In the genomic region with DNA sequence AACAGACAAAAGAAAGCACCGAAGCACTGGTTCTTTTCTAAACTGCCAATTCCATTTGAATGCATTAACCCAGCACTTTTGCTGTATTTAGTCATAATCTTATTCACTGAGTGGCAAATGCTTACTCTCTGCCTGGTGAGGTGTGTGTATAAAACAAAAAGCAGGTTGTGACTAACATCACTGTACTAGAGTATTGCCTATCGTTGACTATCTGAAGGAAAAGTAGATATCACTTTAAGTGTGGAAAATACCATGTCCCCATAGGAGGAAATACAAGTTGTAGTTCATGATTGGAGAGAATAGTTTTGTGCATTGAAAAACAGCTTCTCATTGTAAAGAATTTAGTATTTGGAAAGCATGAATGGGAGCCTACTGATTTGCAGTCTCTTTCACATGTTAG, we compare ENCODE assay signal across 9 cellular contexts. TPM values are rescaled to one million over a fixed set of nuclear protein-coding genes. Genes with fewer than 3 reads are reported as not detected.
DNase-seq lines count a peak whose midpoint lies in the region; ATAC-seq and TF ChIP-seq lines count a peak whose summit lies in the region.
"Had no signal": no experiment of that assay in that cellular context is flagged by ENCODE, and none has a peak within 500 bp of the region (broad histone marks: within the 10 kb centered on the region; RNA-seq: fewer than 3 reads in every experiment).

No MANE protein-coding gene starts in this region.

- peaks cover 0 to 20% (median 0%) of the 10 kb centered on the region in 5 donors for H3K27me3 Mint-ChIP-seq in naive thymus-derived CD4-positive, alpha-beta T cell

- peak overlapping the region in 2 of 9 donors; percentile 0 to 17 for H3K27ac Mint-ChIP-seq in naive thymus-derived CD4-positive, alpha-beta T cell

- peaks cover 0 to 3% (median 0%) of the 10 kb centered on the region in 11 donors for H3K9me3 Mint-ChIP-seq in naive thymus-derived CD4-positive, alpha-beta T cell

- H3K36me3 Mint-ChIP-seq in naive thymus-derived CD4-positive, alpha-beta T cell: peaks cover 0 to 10% (median 0%) of the 10 kb centered on the region in 5 donors

- no peak for TF ChIP-seq POLR2A in breast epithelium (IDR thresholded peaks at IDR 0.05)

- H3K4me1 ChIP-seq in breast epithelium (peaks cover 0 to 6% of the 10 kb centered on the region in 2 donors), liver (ENCODE audit: control insufficient read depth in 4 of 4, insufficient read depth in 4 of 4, low read length in 3 of 4) (peaks cover 4 to 53% (median 29%) of the 10 kb centered on the region in 4 donors), thoracic aorta (ENCODE audit: control insufficient read depth in 1 of 2, low read depth in 2 of 2) (peaks cover 24 to 52% of the 10 kb centered on the region in 2 donors), neuronal stem cell (ENCODE audit: control insufficient read depth in 2 of 2, insufficient read depth in 1 of 2, low read depth in 1 of 2, low read length in 2 of 2) (peaks cover 5 to 42% of the 10 kb centered on the region in 2 donors)
- peaks cover 5 to 17% of the 10 kb centered on the region in 2 donors for H3K4me1 ChIP-seq in naive thymus-derived CD4-positive, alpha-beta T cell (ENCODE audit: control insufficient read depth in 2 of 2, insufficient read depth in 2 of 2, low read length in 2 of 2)

- H2AFZ ChIP-seq in neuronal stem cell (ENCODE audit: low read length): no peak overlapping the region

- POLR2A ChIA-PET in naive thymus-derived CD4-positive, alpha-beta T cell (lab: Charles Lee): interaction anchor here (0.6 kb wide), 1 partner anchor 77 kb away, joined by 3 read pairs; no protein-coding TSS in a partner anchor

- CTCF ChIA-PET in naive thymus-derived CD4-positive, alpha-beta T cell (lab: Charles Lee): no interaction called here

- WGBS in liver: 19% methylated on average over 2 of the region's 2 CpGs
- no CpG with 5 or more reads among the region's 2 CpGs for WGBS in neuronal stem cell (ENCODE audit: extremely low coverage in 2 of 2, insufficient read length in 2 of 2, insufficient replicate concordance in 1 of 2), 2 donors

- H3K27me3 ChIP-seq in breast epithelium (no peaks in the 10 kb centered on the region), liver (ENCODE audit: control insufficient read depth in 4 of 4, insufficient read depth in 4 of 4, low read length in 3 of 4) (no peaks in the 10 kb centered on the region), thoracic aorta (replicated peaks; ENCODE audit: insufficient read depth) (no peaks in the 10 kb centered on the region), neuronal stem cell (ENCODE audit: control insufficient read depth in 3 of 3, insufficient read depth in 3 of 3, low read depth in 1 of 3, low read length in 3 of 3) (peaks cover 0 to 3% (median 0%) of the 10 kb centered on the region in 3 experiments)
- H3K27me3 ChIP-seq in naive thymus-derived CD4-positive, alpha-beta T cell (ENCODE audit: control insufficient read depth in 2 of 2, insufficient read depth in 2 of 2, low read length in 2 of 2): no peaks in the 10 kb centered on the region

- H3K36me3 ChIP-seq in breast epithelium (no peaks in the 10 kb centered on the region), liver (ENCODE audit: control insufficient read depth in 4 of 4, insufficient read depth in 3 of 4, low read depth in 1 of 4, low read length in 3 of 4) (peaks cover 0 to 9% (median 1%) of the 10 kb centered on the region in 4 donors), thoracic aorta (peaks cover 5% of the 10 kb centered on the region), neuronal stem cell (replicated peaks in 1 of 2; ENCODE audit: control insufficient read depth in 2 of 2, insufficient read depth in 2 of 2, low read length in 2 of 2) (peaks cover 0 to 18% of the 10 kb centered on the region in 2 donors)
- peaks cover 0 to 2% (median 0%) of the 10 kb centered on the region in 3 experiments for H3K36me3 ChIP-seq in naive thymus-derived CD4-positive, alpha-beta T cell (ENCODE audit: control insufficient read depth in 2 of 3, insufficient read depth in 3 of 3, low read length in 3 of 3)

- DNase-seq in M059J (ENCODE audit: low read depth): peak; percentile 61
- DNase-seq in breast epithelium (ENCODE audit: low spot score in 2 of 2): no peak
- no peak for DNase-seq in thoracic aorta (ENCODE audit: low spot score)
- no peak for DNase-seq in neuronal stem cell (ENCODE audit: low spot score)
- DNase-seq in stimulated activated CD4-positive, alpha-beta T cell treated with anti-CD3 and anti-CD28 coated beads, Interleukin-12 subunit alpha, Interleukin-12 subunit beta, amount 100 ng/mL, for 4 hours: no peak
- no peak for DNase-seq in naive thymus-derived CD4-positive, alpha-beta T cell
- DNase-seq: activated gamma-delta T cell treated with Interleukin-2 at 50 U/mL for 16 hours, NCI-H187 had no signal

- no peak for TF ChIP-seq CTCF in breast epithelium (IDR thresholded peaks at IDR 0.05)
- no peak for TF ChIP-seq CTCF in liver (IDR thresholded peaks at IDR 0.05; ENCODE audit: low read depth, low read length, missing input control)
- TF ChIP-seq CTCF in thoracic aorta (IDR thresholded peaks at IDR 0.05): no peak

- H2BK5ac ChIP-seq in neuronal stem cell (ENCODE audit: low read length): no peak overlapping the region

- intact Hi-C loops in breast epithelium (cut with DNase I; ENCODE audit: low total_unique reads): no loop called here
- intact Hi-C loops in naive thymus-derived CD4-positive, alpha-beta T cell (cut with micrococcal nuclease): loop anchor here (5.0 kb wide), 2 partner anchors 47 to 633 kb away; no protein-coding TSS in a partner anchor

- no peak overlapping the region for H3K4ac ChIP-seq in neuronal stem cell (ENCODE audit: low read length)

- H3K9ac ChIP-seq in liver (ENCODE audit: low read depth in 1 of 2, low read length in 2 of 2) (peak overlapping the region; percentile 99), neuronal stem cell (ENCODE audit: low read depth, low read length, poor library complexity) (no peak overlapping the region)

- H4K8ac ChIP-seq in neuronal stem cell (ENCODE audit: low read depth, low read length): no peak overlapping the region

- H3K4me1 Mint-ChIP-seq in naive thymus-derived CD4-positive, alpha-beta T cell: peaks cover 19 to 42% (median 34%) of the 10 kb centered on the region in 7 donors

- no peak for TF ChIP-seq RAD21 in liver (IDR thresholded peaks at IDR 0.05)

- no peak overlapping the region for H3K4me2 ChIP-seq in neuronal stem cell (ENCODE audit: insufficient read depth, low read length, poor library complexity, severe bottlenecking)

- no peak overlapping the region for H2AK5ac ChIP-seq in neuronal stem cell (ENCODE audit: low read depth, low read length)

- peak overlapping the region in 2 of 3 donors; percentile 55 to 94 for H3K4me3 ChIP-seq in breast epithelium
- H3K4me3 ChIP-seq in liver (ENCODE audit: low read depth in 1 of 3, low read length in 3 of 3): peak overlapping the region; percentile 30 to 68 (median 32)
- H3K4me3 ChIP-seq in thoracic aorta: peak overlapping the region; percentile 99
- peak overlapping the region in 1 of 2 donors; percentile 6 for H3K4me3 ChIP-seq in neuronal stem cell (ENCODE audit: low read length in 2 of 2)
- no peak overlapping the region for H3K4me3 ChIP-seq in naive thymus-derived CD4-positive, alpha-beta T cell (ENCODE audit: low read length)

- no peak overlapping the region for H3K18ac ChIP-seq in neuronal stem cell (ENCODE audit: low read length)

- no peak overlapping the region for H3K23ac ChIP-seq in neuronal stem cell (ENCODE audit: low read depth, low read length, poor library complexity)

- peaks cover 3% of the 10 kb centered on the region for H3K79me1 ChIP-seq in neuronal stem cell (ENCODE audit: low read depth, low read length)

- ATAC-seq in thoracic aorta (ENCODE audit: insufficient number of reproducible peaks, low FRiP score, low read depth): no peak
- ATAC-seq in naive thymus-derived CD4-positive, alpha-beta T cell: no peak

- H4K91ac ChIP-seq in neuronal stem cell (ENCODE audit: low read depth, low read length, poor library complexity): no peak overlapping the region

- H3K4me3 Mint-ChIP-seq in naive thymus-derived CD4-positive, alpha-beta T cell: no peak overlapping the region

- H3K14ac ChIP-seq in neuronal stem cell (ENCODE audit: low read length): no peak overlapping the region

- no peak overlapping the region for H2BK12ac ChIP-seq in neuronal stem cell (ENCODE audit: low read length)

- no peak overlapping the region for H2BK120ac ChIP-seq in neuronal stem cell (ENCODE audit: low read depth, low read length)

- H2BK15ac ChIP-seq in neuronal stem cell (ENCODE audit: low read length): no peak overlapping the region

- H3K9me3 ChIP-seq in breast epithelium (no peaks in the 10 kb centered on the region), liver (ENCODE audit: control insufficient read depth in 4 of 4, low read length in 3 of 4) (no peaks in the 10 kb centered on the region), thoracic aorta (no peaks in the 10 kb centered on the region), neuronal stem cell (replicated peaks in 1 of 2; ENCODE audit: control insufficient read depth in 2 of 2, insufficient read depth in 1 of 2, low read depth in 1 of 2, low read length in 2 of 2) (no peaks in the 10 kb centered on the region)
- no peaks in the 10 kb centered on the region for H3K9me3 ChIP-seq in naive thymus-derived CD4-positive, alpha-beta T cell (ENCODE audit: control insufficient read depth in 2 of 3, low read length in 3 of 3)

- H3K27ac ChIP-seq in breast epithelium: peak overlapping the region; percentile 68 to 99
- H3K27ac ChIP-seq in liver (ENCODE audit: low read depth in 1 of 2, low read length in 2 of 2): peak overlapping the region; percentile 87 to 96
- peak overlapping the region; percentile 98 to 100 for H3K27ac ChIP-seq in thoracic aorta
- no peak overlapping the region for H3K27ac ChIP-seq in neuronal stem cell (replicated peaks; ENCODE audit: low read length)
- H3K27ac ChIP-seq in naive thymus-derived CD4-positive, alpha-beta T cell (ENCODE audit: low read depth, low read length): no peak overlapping the region

TF ChIP-seq in liver, 16 proteins besides CTCF, POLR2A, EP300 and RAD21:
- TF ChIP-seq EGR1 (IDR thresholded peaks at IDR 0.05; ENCODE audit: low read depth in 2 of 2) (no peak), SP1 (IDR thresholded peaks at IDR 0.05) (no peak)
- TF ChIP-seq, protein P1, sequence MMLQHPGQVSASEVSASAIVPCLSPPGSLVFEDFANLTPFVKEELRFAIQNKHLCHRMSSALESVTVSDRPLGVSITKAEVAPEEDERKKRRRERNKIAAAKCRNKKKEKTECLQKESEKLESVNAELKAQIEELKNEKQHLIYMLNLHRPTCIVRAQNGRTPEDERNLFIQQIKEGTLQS (IDR thresholded peaks at IDR 0.05): no peak
TF ChIP-seq in liver: peak in this region for 0.

RNA-seq across cellular contexts. Expression of gene PDLIM5, which starts 2.7 kb away (rescaled TPM):
- 49.8 and 54.3 TPM in 2 replicates for total RNA-seq in M059J (2014; rRNA removed; shearing (Covaris generic))
- 100 to 1,000 TPM; 120 to 263 (median 158) TPM for total RNA-seq in breast epithelium
- 100 to 1,000 TPM in 1 of 2 donors, 10 to 100 TPM in 1; 43.9 to 114 TPM for total RNA-seq in liver
- polyA plus RNA-seq in liver: 10 to 100 TPM; 19.1 to 91.7 TPM
- 100 to 1,000 TPM; 275 to 328 TPM for total RNA-seq in thoracic aorta
- polyA plus RNA-seq in neuronal stem cell (2013, experiment 1 of 2): 50.1 TPM
- 54.2 TPM for polyA plus RNA-seq in neuronal stem cell (2013, experiment 2 of 2)
- total RNA-seq in naive thymus-derived CD4-positive, alpha-beta T cell: 10 to 100 TPM; 14.4 to 61.7 (median 31.4) TPM
- polyA plus RNA-seq in naive thymus-derived CD4-positive, alpha-beta T cell: 10 to 100 TPM; 38.1 to 42.0 TPM

Comparison
In these comparisons a context has a peak if more than half of its experiments do, and no peak if none do; other contexts are left out.
1. H3K27ac ChIP-seq: peak in breast epithelium (2 of 2), liver (2 of 2) and thoracic aorta (2 of 2); none in neuronal stem cell (single experiment) and naive thymus-derived CD4-positive, alpha-beta T cell (single experiment).